In genomic region chr3:15333099-15333956, GRCh38 we compare ENCODE assay signal across 8 cellular contexts. TPM values are rescaled to one million over a fixed set of nuclear protein-coding genes. Genes with fewer than 3 reads are reported as not detected.
DNase-seq lines count a peak whose midpoint lies in the region; ATAC-seq lines count a peak whose summit lies in the region.

No MANE protein-coding gene starts in this region.

- peak overlapping the region; percentile 89 for H3K4me3 ChIP-seq in iPS-18c (ENCODE audit: insufficient read depth, low read depth, low read length)

- H3K27ac Mint-ChIP-seq in activated T-helper 17 cell treated with anti-CD3 and anti-CD28 coated beads, Interleukin-2, amount 50 U/mL, for 72 hours = peak overlapping the region; percentile 91
- H3K27ac Mint-ChIP-seq in stimulated activated naive B cell treated with anti-CD40 and anti-IgM and Interleukin-4, amounts not matched to agents 10 μg/mL and 1 μg/mL and 100 μg/mL, for 72 hours = peak overlapping the region; percentile 51

- H3K4me1 Mint-ChIP-seq in activated T-helper 17 cell treated with anti-CD3 and anti-CD28 coated beads, Interleukin-2, amount 50 U/mL, for 72 hours = peaks cover 20% of the 10 kb centered on the region
- peaks cover 34 to 49% of the 10 kb centered on the region in 2 donors for H3K4me1 Mint-ChIP-seq in stimulated activated naive B cell treated with anti-CD40 and anti-IgM and Interleukin-4, amounts not matched to agents 10 μg/mL and 1 μg/mL and 100 μg/mL, for 72 hours

- no peaks in the 10 kb centered on the region for H3K9me3 ChIP-seq in iPS-18c (ENCODE audit: control insufficient read depth, insufficient read depth, low read length)

- peak overlapping the region; percentile 94 for H3K4me3 Mint-ChIP-seq in activated T-helper 17 cell treated with anti-CD3 and anti-CD28 coated beads, Interleukin-2, amount 50 U/mL, for 72 hours
- peak overlapping the region; percentile 93 to 95 for H3K4me3 Mint-ChIP-seq in stimulated activated naive B cell treated with anti-CD40 and anti-IgM and Interleukin-4, amounts not matched to agents 10 μg/mL and 1 μg/mL and 100 μg/mL, for 72 hours

- H3K36me3 Mint-ChIP-seq in activated T-helper 17 cell treated with anti-CD3 and anti-CD28 coated beads, Interleukin-2, amount 50 U/mL, for 72 hours (ENCODE audit: low read depth) = peaks cover 34% of the 10 kb centered on the region
- H3K36me3 Mint-ChIP-seq in stimulated activated naive B cell treated with anti-CD40 and anti-IgM and Interleukin-4, amounts not matched to agents 10 μg/mL and 1 μg/mL and 100 μg/mL, for 72 hours = peaks cover 5 to 9% of the 10 kb centered on the region in 2 donors

- H3K9me3 Mint-ChIP-seq in activated T-helper 17 cell treated with anti-CD3 and anti-CD28 coated beads, Interleukin-2, amount 50 U/mL, for 72 hours = no peaks in the 10 kb centered on the region
- H3K9me3 Mint-ChIP-seq in stimulated activated naive B cell treated with anti-CD40 and anti-IgM and Interleukin-4, amounts not matched to agents 10 μg/mL and 1 μg/mL and 100 μg/mL, for 72 hours = no peaks in the 10 kb centered on the region

- ATAC-seq in activated T-helper 17 cell treated with anti-CD3 and anti-CD28 coated beads, Interleukin-2, amount 50 U/mL, for 72 hours (replicated peaks) = no peak
- no peak for ATAC-seq in stimulated activated naive B cell treated with anti-CD40 and anti-IgM and Interleukin-4, amounts not matched to agents 10 μg/mL and 1 μg/mL and 100 μg/mL, for 72 hours (replicated peaks)
- ATAC-seq in GM21529 (IDR thresholded peaks at IDR 0.05; ENCODE audit: unreplicated experiment) = no peak
- ATAC-seq in HG03045 (IDR thresholded peaks at IDR 0.05; ENCODE audit: unreplicated experiment) = no peak

- H3K27me3 Mint-ChIP-seq in activated T-helper 17 cell treated with anti-CD3 and anti-CD28 coated beads, Interleukin-2, amount 50 U/mL, for 72 hours = no peaks in the 10 kb centered on the region
- no peaks in the 10 kb centered on the region for H3K27me3 Mint-ChIP-seq in stimulated activated naive B cell treated with anti-CD40 and anti-IgM and Interleukin-4, amounts not matched to agents 10 μg/mL and 1 μg/mL and 100 μg/mL, for 72 hours

- peak; percentile 26 for DNase-seq in NCI-H510A treated with DMSO at 0.1 percent for 48 hours (lab: John Stamatoyannopoulos, UW)
- no peak for DNase-seq in NCI-H510A (lab: John Stamatoyannopoulos, UW)
- DNase-seq in stimulated activated naive B cell treated with anti-CD40 and anti-IgM and Interleukin-4, amounts not matched to agents 10 μg/mL and 1 μg/mL and 100 μg/mL, for 72 hours = no peak
- no peak for DNase-seq in medulla oblongata (ENCODE audit: extremely low spot score)

RNA-seq across cellular contexts. Expression of gene SH3BP5, which starts 0.9 kb away (rescaled TPM):
- 10 to 100 TPM; 20.2 to 24.6 TPM for total RNA-seq in activated T-helper 17 cell treated with anti-CD3 and anti-CD28 coated beads, Interleukin-2, amount 50 U/mL, for 72 hours
